4 cellular contexts compared by ENCODE assay signal in the genomic region with DNA sequence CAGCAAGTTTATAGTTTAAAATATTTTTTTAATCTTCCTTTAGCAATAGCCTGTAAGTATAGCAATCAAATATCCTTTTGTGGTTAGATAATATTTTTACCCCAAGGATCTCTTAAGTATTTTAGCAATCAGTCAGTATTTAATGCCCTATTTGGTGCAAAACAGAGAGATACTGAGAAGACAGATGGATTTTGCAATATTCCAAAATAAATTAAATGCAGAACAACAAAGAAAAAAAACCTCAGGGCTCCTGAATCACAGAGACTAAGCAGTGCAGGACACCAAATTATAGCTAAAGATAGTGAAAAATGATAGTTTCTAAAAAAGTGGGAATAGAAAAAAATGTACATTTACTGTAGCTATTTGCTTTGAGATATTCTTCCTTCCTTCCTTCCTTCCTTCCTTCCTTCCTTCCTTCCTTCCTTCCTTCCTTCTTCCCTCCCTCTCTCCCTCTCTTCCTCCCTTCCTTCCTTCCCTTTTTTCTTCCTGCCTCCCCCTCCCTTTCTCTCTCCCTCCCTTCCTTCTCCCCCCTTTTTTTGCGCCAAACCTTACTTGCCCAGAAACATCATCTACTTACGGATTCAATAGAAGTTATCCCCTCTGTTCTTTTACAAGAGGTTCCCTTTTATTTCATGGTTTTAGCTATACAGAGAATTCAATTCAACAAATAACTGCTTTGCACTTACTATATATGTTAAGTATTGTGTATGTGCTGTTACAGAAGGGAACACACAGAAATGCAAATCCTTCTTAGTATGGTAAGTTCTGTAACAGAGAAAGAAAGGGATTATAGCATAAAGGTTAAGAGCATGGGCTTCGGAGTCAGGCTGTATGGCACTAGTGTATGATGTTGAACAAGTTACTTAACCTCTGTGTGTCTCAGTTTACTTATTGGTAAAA.
"Had no signal": no experiment of that assay in that cellular context is flagged by ENCODE, and none has a peak within 500 bp of the region (broad histone marks: within the 10 kb centered on the region; RNA-seq: fewer than 3 reads in every experiment).

No MANE protein-coding gene starts in this region.

- H3K9ac ChIP-seq: KMS-11 had no signal

- H3K4me3 ChIP-seq: GM23338 had no signal

- DNase-seq: HCEC 1CT, KBM-7 had no signal

- ATAC-seq: GM23338 had no signal

- H3K27ac ChIP-seq: KMS-11 had no signal
